In genomic region chr10:32963102-32963501, GRCh38 we compare ENCODE assay signal across 1 cellular context.
TF ChIP-seq lines count a peak whose summit lies in the region.

No MANE protein-coding gene starts in this region.

TF ChIP-seq in HepG2, 621 proteins besides CTCF, POLR2A, EP300 and RAD21 (continued from another document):
- no peak for TF ChIP-seq MTERF4 (CRISPR knock-in tag; IDR thresholded peaks at IDR 0.05)
- no peak for TF ChIP-seq ZNF816 (CRISPR knock-in tag; IDR thresholded peaks at IDR 0.05; ENCODE audit: borderline replicate concordance)
- no peak for TF ChIP-seq MAF1 (CRISPR knock-in tag; IDR thresholded peaks at IDR 0.05; ENCODE audit: borderline replicate concordance)
- no peak for TF ChIP-seq ZNF777 (CRISPR knock-in tag; IDR thresholded peaks at IDR 0.05)
- no peak for TF ChIP-seq ZNF841 (CRISPR knock-in tag; IDR thresholded peaks at IDR 0.05; ENCODE audit: borderline replicate concordance)
- no peak for TF ChIP-seq FOXK1 (CRISPR knock-in tag; IDR thresholded peaks at IDR 0.05; ENCODE audit: borderline replicate concordance, low read depth)
- TF ChIP-seq LBX2 (CRISPR knock-in tag; IDR thresholded peaks at IDR 0.05; ENCODE audit: borderline replicate concordance): no peak
- TF ChIP-seq SOX13 (IDR thresholded peaks at IDR 0.05): no peak
- no peak for TF ChIP-seq SOX13 (CRISPR knock-in tag; conservative IDR thresholded peaks at IDR 0.05 in 1 of 2, IDR thresholded peaks at IDR 0.05 in 1 of 2)
